Comparison of ENCODE assay signal across 1 cellular context in genomic region chr16:30844671-30845449, GRCh38.
TF ChIP-seq lines count a peak whose summit lies in the region.

No MANE protein-coding gene starts in this region.

TF ChIP-seq in GM23338, 12 proteins besides CTCF, POLR2A, EP300 and RAD21 (continued from another document):
- TF ChIP-seq REST (IDR thresholded peaks at IDR 0.05; ENCODE audit: unreplicated experiment) (no peak), CREB1 (CRISPR knock-in tag; IDR thresholded peaks at IDR 0.05; ENCODE audit: low read depth) (no peak), EZH2phosphoT487 (IDR thresholded peaks at IDR 0.05; ENCODE audit: unreplicated experiment) (no peak), NANOG (IDR thresholded peaks at IDR 0.05; ENCODE audit: borderline replicate concordance) (no peak)
